Comparison of ENCODE assay signal across 8 cellular contexts in genomic region chr18:13500227-13500865, GRCh38.
DNase-seq lines count a peak whose midpoint lies in the region; ATAC-seq and TF ChIP-seq lines count a peak whose summit lies in the region.

No MANE protein-coding gene starts in this region.

- H3K4me3 Mint-ChIP-seq in CD8-positive, alpha-beta T cell = no peak overlapping the region
- no peak overlapping the region for H3K4me3 Mint-ChIP-seq in effector memory CD8-positive, alpha-beta T cell

- TF ChIP-seq POLR2A in spleen (IDR thresholded peaks at IDR 0.05) = no peak

- DNase-seq in CD8-positive, alpha-beta T cell = no peak
- DNase-seq in NCI-H2081 (lab: John Stamatoyannopoulos, UW) = peak; percentile 57 to 69
- DNase-seq in choroid plexus epithelial cell (ENCODE audit: low read depth) = peak; percentile 88
- no peak for DNase-seq in lower lobe of right lung
- no peak for DNase-seq in cerebellum (ENCODE audit: low spot score)
- no peak for DNase-seq in effector memory CD8-positive, alpha-beta T cell
- DNase-seq in spleen = no peak

- POLR2A ChIA-PET in CD8-positive, alpha-beta T cell (lab: Charles Lee) = no interaction called here

- H3K4me3 ChIP-seq in CD8-positive, alpha-beta T cell (ENCODE audit: low read depth, low read length) = no peak overlapping the region
- H3K4me3 ChIP-seq in choroid plexus epithelial cell (ENCODE audit: low read depth, low read length) = peak overlapping the region; percentile 41
- H3K4me3 ChIP-seq in lower lobe of right lung = peak overlapping the region; percentile 20
- H3K4me3 ChIP-seq in spleen = no peak overlapping the region

- H3K27ac Mint-ChIP-seq in CD8-positive, alpha-beta T cell = peak overlapping the region; percentile 37
- H3K27ac Mint-ChIP-seq in effector memory CD8-positive, alpha-beta T cell = no peak overlapping the region

- peak; percentile 36 for ATAC-seq in CD8-positive, alpha-beta T cell
- ATAC-seq in lower lobe of right lung = peak; percentile 47 to 57
- ATAC-seq in effector memory CD8-positive, alpha-beta T cell (replicated peaks) = no peak
- ATAC-seq in HG02571 (IDR thresholded peaks at IDR 0.05; ENCODE audit: unreplicated experiment) = no peak

- H3K27ac ChIP-seq in CD8-positive, alpha-beta T cell (ENCODE audit: low read depth, low read length) = no peak overlapping the region
- H3K27ac ChIP-seq in lower lobe of right lung = peak overlapping the region; percentile 74
- no peak overlapping the region for H3K27ac ChIP-seq in spleen

- peaks cover 34% of the 10 kb centered on the region for H3K36me3 Mint-ChIP-seq in CD8-positive, alpha-beta T cell
- H3K36me3 Mint-ChIP-seq in effector memory CD8-positive, alpha-beta T cell (ENCODE audit: insufficient read depth) = no peaks in the 10 kb centered on the region

- no peaks in the 10 kb centered on the region for H3K27me3 Mint-ChIP-seq in CD8-positive, alpha-beta T cell (ENCODE audit: low read depth)
- no peaks in the 10 kb centered on the region for H3K27me3 Mint-ChIP-seq in effector memory CD8-positive, alpha-beta T cell

- no peaks in the 10 kb centered on the region for H3K36me3 ChIP-seq in CD8-positive, alpha-beta T cell (ENCODE audit: insufficient read depth, low read length)
- H3K36me3 ChIP-seq in lower lobe of right lung (no peaks in the 10 kb centered on the region), spleen (peaks cover 0 to 19% (median 0%) of the 10 kb centered on the region in 6 donors)

- WGBS in spleen, 5 donors = 63 to 75% (median 68%) methylated on average over 23 of the region's 23 CpGs

- H3K27me3 ChIP-seq in CD8-positive, alpha-beta T cell (ENCODE audit: insufficient read depth, low read length) = no peaks in the 10 kb centered on the region
- H3K27me3 ChIP-seq in lower lobe of right lung (ENCODE audit: low read depth) (no peaks in the 10 kb centered on the region), spleen (replicated peaks in 1 of 7) (no peaks in the 10 kb centered on the region)

- no peak for TF ChIP-seq CTCF in CD8-positive, alpha-beta T cell (IDR thresholded peaks at IDR 0.05)
- TF ChIP-seq CTCF in choroid plexus epithelial cell (conservative IDR thresholded peaks at IDR 0.05; ENCODE audit: low read depth, low read length) (peak; percentile 1), lower lobe of right lung (IDR thresholded peaks at IDR 0.05) (no peak), spleen (IDR thresholded peaks at IDR 0.05 in 8 of 11, conservative IDR thresholded peaks at IDR 0.05 in 3 of 11) (no peak)

- CTCF ChIA-PET in CD8-positive, alpha-beta T cell (lab: Charles Lee) = no interaction called here

- peaks cover 8% of the 10 kb centered on the region for H3K9me3 Mint-ChIP-seq in CD8-positive, alpha-beta T cell
- H3K9me3 Mint-ChIP-seq in effector memory CD8-positive, alpha-beta T cell = peaks cover 5 to 9% of the 10 kb centered on the region in 2 donors

- intact Hi-C loops in CD8-positive, alpha-beta T cell (cut with DNase I, micrococcal nuclease) = no loop called here
- intact Hi-C loops in lower lobe of right lung (cut with DNase I) = no loop called here
- intact Hi-C loops in spleen (cut with DNase I; ENCODE audit: low total_unique reads) = no loop called here

- H3K9me3 ChIP-seq in CD8-positive, alpha-beta T cell (ENCODE audit: low read length) = no peaks in the 10 kb centered on the region
- H3K9me3 ChIP-seq in lower lobe of right lung (no peaks in the 10 kb centered on the region), spleen (peaks cover 0 to 9% (median 0%) of the 10 kb centered on the region in 8 donors)

- peaks cover 7% of the 10 kb centered on the region for H3K4me1 ChIP-seq in CD8-positive, alpha-beta T cell (ENCODE audit: insufficient read depth, low read length)
- peaks cover 26% of the 10 kb centered on the region for H3K4me1 ChIP-seq in lower lobe of right lung
- H3K4me1 ChIP-seq in spleen = peaks cover 0 to 19% (median 9%) of the 10 kb centered on the region in 6 donors

- peaks cover 28% of the 10 kb centered on the region for H3K4me1 Mint-ChIP-seq in CD8-positive, alpha-beta T cell (ENCODE audit: low read depth)
- peaks cover 16 to 17% of the 10 kb centered on the region in 2 donors for H3K4me1 Mint-ChIP-seq in effector memory CD8-positive, alpha-beta T cell (ENCODE audit: low read depth in 2 of 2)

Comparison
In these comparisons a context has a peak if more than half of its experiments do, and no peak if none do; other contexts are left out.
1. ATAC-seq: peak in CD8-positive, alpha-beta T cell (single experiment) and lower lobe of right lung (2 of 2); none in effector memory CD8-positive, alpha-beta T cell (single experiment) and HG02571 (single experiment).
2. DNase-seq: peak in NCI-H2081 (2 of 2) and choroid plexus epithelial cell (single experiment); none in CD8-positive, alpha-beta T cell (0 of 7), lower lobe of right lung (single experiment), cerebellum (single experiment), effector memory CD8-positive, alpha-beta T cell (0 of 3) and spleen (single experiment).
3. H3K4me3 ChIP-seq: peak in choroid plexus epithelial cell (single experiment) and lower lobe of right lung (single experiment); none in CD8-positive, alpha-beta T cell (single experiment) and spleen (0 of 8).